In the genomic region with DNA sequence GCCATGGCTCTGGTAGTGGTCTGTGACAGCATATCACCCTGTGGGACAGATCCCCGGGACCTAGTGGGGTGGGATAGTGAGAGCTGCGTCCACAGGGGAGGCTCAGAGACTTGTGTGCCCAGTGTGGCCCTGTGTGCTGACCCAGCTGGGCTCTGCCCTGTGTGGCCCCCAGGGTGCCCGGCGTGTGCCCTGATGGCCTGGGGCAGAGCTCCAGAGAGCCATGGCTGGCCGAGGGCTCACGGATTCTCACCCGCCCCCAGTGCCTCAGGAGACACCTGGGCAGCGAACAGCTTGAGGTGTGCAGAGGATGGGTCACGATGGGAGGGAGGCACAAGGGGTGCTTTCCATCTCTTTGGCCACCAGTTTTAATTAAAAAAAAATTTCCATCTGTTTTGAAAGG, we compare ENCODE assay signal across 15 cellular contexts. TPM values are rescaled to one million over a fixed set of nuclear protein-coding genes. Genes with fewer than 3 reads are reported as not detected.
DNase-seq lines count a peak whose midpoint lies in the region; ATAC-seq and TF ChIP-seq lines count a peak whose summit lies in the region.
"Had no signal": no experiment of that assay in that cellular context is flagged by ENCODE, and none has a peak within 500 bp of the region (broad histone marks: within the 10 kb centered on the region; RNA-seq: fewer than 3 reads in every experiment).

No MANE protein-coding gene starts in this region.

- H3K27ac ChIP-seq in RWPE1 = peak overlapping the region; percentile 98; the same call in 1 of the 2 replicates
- peak overlapping the region; percentile 70 to 74 for H3K27ac ChIP-seq in tibial artery
- H3K27ac ChIP-seq: GM23248 had no signal

- no peak for TF ChIP-seq CTCF in Caco-2 (IDR thresholded peaks at IDR 0.05; ENCODE audit: insufficient read depth in 1 of 2, low read depth in 1 of 2, low read length in 1 of 2, severe bottlenecking in 1 of 2, unreplicated experiment in 1 of 2)
- no peak for TF ChIP-seq CTCF in RWPE1 (conservative IDR thresholded peaks at IDR 0.05; ENCODE audit: low read depth)
- TF ChIP-seq CTCF in tibial artery (IDR thresholded peaks at IDR 0.05) = no peak

- peaks cover 12% of the 10 kb centered on the region for H3K9me3 Mint-ChIP-seq in Caco-2 (ENCODE audit: unreplicated experiment)
- H3K9me3 Mint-ChIP-seq: CD8-positive, alpha-beta memory T cell had no signal

- BruUV-seq in Caco-2 (replicated peaks; lab: Mats Ljungman, UMichigan) = no TSS peak

- H3K27ac Mint-ChIP-seq in Caco-2 (ENCODE audit: unreplicated experiment) = peak overlapping the region; percentile 25
- H3K27ac Mint-ChIP-seq: B cell; CD14-positive monocyte; CD8-positive, alpha-beta memory T cell had no signal

- no peaks in the 10 kb centered on the region for H3K9me3 ChIP-seq in Caco-2
- H3K9me3 ChIP-seq in tibial artery = no peaks in the 10 kb centered on the region

- H3K4me1 ChIP-seq in Caco-2 = peaks cover 22% of the 10 kb centered on the region; the same call in 1 of the 2 replicates
- H3K4me1 ChIP-seq in tibial artery = peaks cover 0 to 90% (median 71%) of the 10 kb centered on the region in 4 donors

- DNase-seq in Caco-2 (no peak), RWPE1 (ENCODE audit: low spot score) (no peak), left lobe of liver (ENCODE audit: low spot score) (no peak), tibial artery (no peak), GDM1 (lab: John Stamatoyannopoulos, UW) (no peak), retina (no peak)
- DNase-seq: CD8-positive, alpha-beta memory T cell; DMS53; GM23248; HCEC 1CT; IMR-90; KG1 had no signal

- H3K27me3 ChIP-seq in Caco-2 (replicated peaks; ENCODE audit: control insufficient read depth, insufficient read depth, low read length) (no peaks in the 10 kb centered on the region), tibial artery (no peaks in the 10 kb centered on the region)

- no peak overlapping the region for H3K4me3 ChIP-seq in Caco-2 (ENCODE audit: low read depth, low read length)
- no peak overlapping the region for H3K4me3 ChIP-seq in tibial artery
- H3K4me3 ChIP-seq: GM23248 had no signal

- H3K4me1 Mint-ChIP-seq in Caco-2 (ENCODE audit: low read depth, unreplicated experiment) = peaks cover 35% of the 10 kb centered on the region

- intact Hi-C loops in Caco-2 (cut with micrococcal nuclease; ENCODE audit: unreplicated experiment) = no loop called here
- intact Hi-C loops in tibial artery (cut with DNase I; ENCODE audit: low total_unique reads) = no loop called here

- CTCF ChIA-PET in Caco-2 (lab: Charles Lee) = interaction anchor here (0.6 kb wide), 2 partner anchors 16 to 209 kb away, joined by 3 read pairs; no protein-coding TSS in a partner anchor
- CTCF ChIA-PET in RWPE1 (lab: Yijun Ruan, JAX) = interaction anchor here (0.7 kb wide), 1 partner anchor 41 kb away, joined by 3 read pairs; no protein-coding TSS in a partner anchor

- peaks cover 41% of the 10 kb centered on the region for H3K36me3 Mint-ChIP-seq in Caco-2 (ENCODE audit: insufficient read depth, unreplicated experiment)
- H3K36me3 Mint-ChIP-seq: CD14-positive monocyte; CD8-positive, alpha-beta memory T cell had no signal

- ATAC-seq in left lobe of liver = peak; percentile 5
- no peak for ATAC-seq in HG03442 (IDR thresholded peaks at IDR 0.05; ENCODE audit: unreplicated experiment)

- no peaks in the 10 kb centered on the region for H3K27me3 Mint-ChIP-seq in Caco-2 (ENCODE audit: insufficient read depth, unreplicated experiment)

- POLR2A ChIA-PET in Caco-2 (lab: Charles Lee) = interaction anchor here (0.5 kb wide), 1 partner anchor 22 kb away, joined by 6 read pairs; no protein-coding TSS in a partner anchor
- POLR2A ChIA-PET in RWPE1 (lab: Yijun Ruan, JAX; ENCODE audit: low non-redundant PET) = no interaction called here

- no peak overlapping the region for H3K4me3 Mint-ChIP-seq in Caco-2 (ENCODE audit: unreplicated experiment)
- H3K4me3 Mint-ChIP-seq: B cell; CD14-positive monocyte; CD8-positive, alpha-beta memory T cell had no signal

- H3K36me3 ChIP-seq in Caco-2 (ENCODE audit: control insufficient read depth, insufficient read depth, low read length) (no peaks in the 10 kb centered on the region; the same call in 1 of the 2 replicates), tibial artery (no peaks in the 10 kb centered on the region)

RNA-seq across cellular contexts. Expression of a gene that starts 11.8 kb away (rescaled TPM):
- total RNA-seq in Caco-2 (2022) (94.3 TPM in 2 replicates), left lobe of liver (114 TPM)

RNA-seq across cellular contexts. Expression of a gene that starts 52.5 kb away (rescaled TPM):
- total RNA-seq in Caco-2 (2022) = 79.8 and 83.2 TPM in 2 replicates
- 50.1 TPM for total RNA-seq in left lobe of liver
